In genomic region chr6:52577778-52578473, GRCh38 we compare ENCODE assay signal across 8 cellular contexts. TPM values are rescaled to one million over a fixed set of nuclear protein-coding genes. Genes with fewer than 3 reads are reported as not detected.
DNase-seq lines count a peak whose midpoint lies in the region; ATAC-seq and TF ChIP-seq lines count a peak whose summit lies in the region.

No MANE protein-coding gene starts in this region.

- peaks cover 0 to 37% (median 27%) of the 10 kb centered on the region in 4 donors for H3K4me1 ChIP-seq in tibial artery

- no peaks in the 10 kb centered on the region for H3K9me3 Mint-ChIP-seq in activated T-cell treated with anti-CD3 and anti-CD28 coated beads, Interleukin-2, amount 50 U/mL, for 72 hours
- no peaks in the 10 kb centered on the region for H3K9me3 Mint-ChIP-seq in activated T-helper 2 cell treated with anti-CD3 and anti-CD28 coated beads, Interferon-gamma antibody, Interleukin-2, Interleukin-4, amounts not matched to agents 10 μg/mL and 5 μg/mL and 100 μg/mL, durations not matched to agents 14 hours and 24 hours and 36 hours

- ATAC-seq in activated T-cell treated with anti-CD3 and anti-CD28 coated beads, Interleukin-2, amount 50 U/mL, for 72 hours (replicated peaks in 1 of 2): no peak
- ATAC-seq in HG02759 (IDR thresholded peaks at IDR 0.05; ENCODE audit: unreplicated experiment): no peak

- TF ChIP-seq CTCF in kidney epithelial cell (IDR thresholded peaks at IDR 0.05; ENCODE audit: insufficient read depth, low read length, poor library complexity, severe bottlenecking) (no peak), tibial artery (IDR thresholded peaks at IDR 0.05) (no peak)

- H3K36me3 ChIP-seq in kidney epithelial cell (ENCODE audit: control insufficient read depth, insufficient read depth, low read length) (no peaks in the 10 kb centered on the region), tibial artery (peaks cover 0 to 8% (median 3%) of the 10 kb centered on the region in 3 donors)

- DNase-seq in activated T-cell treated with anti-CD3 and anti-CD28 coated beads, Interleukin-2, amount 50 U/mL, for 72 hours: no peak
- no peak for DNase-seq in activated T-cell treated with anti-CD3 and anti-CD28 coated beads, Interleukin-2, amount 50 U/mL, for 48 hours
- DNase-seq in activated T-helper 2 cell treated with anti-CD3 and anti-CD28 coated beads, Interferon-gamma antibody, Interleukin-2, Interleukin-4, amounts not matched to agents 10 μg/mL and 5 μg/mL and 100 μg/mL, durations not matched to agents 14 hours and 24 hours and 36 hours (ENCODE audit: low spot score): no peak
- DNase-seq in kidney epithelial cell (ENCODE audit: low read depth) (no peak), tibial artery (no peak)
- DNase-seq in activated CD4-positive, CD25-positive, alpha-beta regulatory T cell treated with anti-CD3 and anti-CD28 coated beads, Interleukin-2, amount 50 U/mL, for 72 hours: no peak
- no peak for DNase-seq in activated CD4-positive, alpha-beta T cell treated with anti-CD3 and anti-CD28 coated beads, Interleukin-2, amount 50 U/mL, for 48 hours

- peak overlapping the region; percentile 74 to 81 for H3K4me3 Mint-ChIP-seq in activated T-cell treated with anti-CD3 and anti-CD28 coated beads, Interleukin-2, amount 50 U/mL, for 72 hours
- peak overlapping the region; percentile 59 for H3K4me3 Mint-ChIP-seq in activated T-helper 2 cell treated with anti-CD3 and anti-CD28 coated beads, Interferon-gamma antibody, Interleukin-2, Interleukin-4, amounts not matched to agents 10 μg/mL and 5 μg/mL and 100 μg/mL, durations not matched to agents 14 hours and 24 hours and 36 hours (ENCODE audit: low read depth)

- H3K4me3 ChIP-seq in kidney epithelial cell (ENCODE audit: low read depth, low read length): peak overlapping the region; percentile 67
- H3K4me3 ChIP-seq in tibial artery: peak overlapping the region; percentile 70 to 94

- intact Hi-C loops in activated T-helper 2 cell treated with anti-CD3 and anti-CD28 coated beads, Interferon-gamma antibody, Interleukin-2, Interleukin-4, amounts not matched to agents 10 μg/mL and 5 μg/mL and 100 μg/mL, durations not matched to agents 14 hours and 24 hours and 36 hours (cut with micrococcal nuclease): loop anchor here (2.0 to 10.0 kb wide), 6 partner anchors 17 to 413 kb away; partner anchors contain the start of gene MCM3
- intact Hi-C loops in tibial artery (cut with DNase I; ENCODE audit: low total_unique reads): loop anchor here (2.0 to 10.0 kb wide), 4 partner anchors 21 to 417 kb away; partner anchors contain the start of genes EFHC1 and GSTA4

- H3K27me3 ChIP-seq in kidney epithelial cell (ENCODE audit: control insufficient read depth, insufficient read depth, low read length): no peaks in the 10 kb centered on the region
- no peaks in the 10 kb centered on the region for H3K27me3 ChIP-seq in tibial artery

- H3K27ac Mint-ChIP-seq in activated T-cell treated with anti-CD3 and anti-CD28 coated beads, Interleukin-2, amount 50 U/mL, for 72 hours: peak overlapping the region; percentile 51
- peak overlapping the region; percentile 18 for H3K27ac Mint-ChIP-seq in activated T-helper 2 cell treated with anti-CD3 and anti-CD28 coated beads, Interferon-gamma antibody, Interleukin-2, Interleukin-4, amounts not matched to agents 10 μg/mL and 5 μg/mL and 100 μg/mL, durations not matched to agents 14 hours and 24 hours and 36 hours

- no peaks in the 10 kb centered on the region for H3K9me3 ChIP-seq in tibial artery

- no peaks in the 10 kb centered on the region for H3K27me3 Mint-ChIP-seq in activated T-cell treated with anti-CD3 and anti-CD28 coated beads, Interleukin-2, amount 50 U/mL, for 72 hours (ENCODE audit: low read depth)
- peaks cover 2% of the 10 kb centered on the region for H3K27me3 Mint-ChIP-seq in activated T-helper 2 cell treated with anti-CD3 and anti-CD28 coated beads, Interferon-gamma antibody, Interleukin-2, Interleukin-4, amounts not matched to agents 10 μg/mL and 5 μg/mL and 100 μg/mL, durations not matched to agents 14 hours and 24 hours and 36 hours (ENCODE audit: low read depth)

- H3K27ac ChIP-seq in tibial artery: peak overlapping the region; percentile 98 to 99

- H3K36me3 Mint-ChIP-seq in activated T-cell treated with anti-CD3 and anti-CD28 coated beads, Interleukin-2, amount 50 U/mL, for 72 hours (ENCODE audit: insufficient read depth in 2 of 2): peaks cover 0 to 1% of the 10 kb centered on the region in 2 donors
- H3K36me3 Mint-ChIP-seq in activated T-helper 2 cell treated with anti-CD3 and anti-CD28 coated beads, Interferon-gamma antibody, Interleukin-2, Interleukin-4, amounts not matched to agents 10 μg/mL and 5 μg/mL and 100 μg/mL, durations not matched to agents 14 hours and 24 hours and 36 hours (ENCODE audit: low read depth): peaks cover 2% of the 10 kb centered on the region

- peaks cover 35% of the 10 kb centered on the region for H3K4me1 Mint-ChIP-seq in activated T-cell treated with anti-CD3 and anti-CD28 coated beads, Interleukin-2, amount 50 U/mL, for 72 hours (ENCODE audit: low read depth)
- peaks cover 33% of the 10 kb centered on the region for H3K4me1 Mint-ChIP-seq in activated T-helper 2 cell treated with anti-CD3 and anti-CD28 coated beads, Interferon-gamma antibody, Interleukin-2, Interleukin-4, amounts not matched to agents 10 μg/mL and 5 μg/mL and 100 μg/mL, durations not matched to agents 14 hours and 24 hours and 36 hours (ENCODE audit: low read depth)

RNA-seq across cellular contexts. Expression of gene TRAM2, which starts 1.1 kb away (rescaled TPM):
- total RNA-seq in activated T-cell treated with anti-CD3 and anti-CD28 coated beads, Interleukin-2, amount 50 U/mL, for 72 hours: 1 to 10 TPM; 4.9 to 5.2 TPM
- 4.7 TPM in 2 replicates for total RNA-seq in activated T-helper 2 cell treated with anti-CD3 and anti-CD28 coated beads, Interferon-gamma antibody, Interleukin-2, Interleukin-4, amounts not matched to agents 10 μg/mL and 5 μg/mL and 100 μg/mL, durations not matched to agents 14 hours and 24 hours and 36 hours
- 13.1 and 15.6 TPM in 2 replicates for total RNA-seq in kidney epithelial cell
